Comparison of ENCODE assay signal across 18 cellular contexts in genomic region chr2:188693771-188694170, GRCh38.
DNase-seq lines count a peak whose midpoint lies in the region; ATAC-seq, FAIRE-seq and TF ChIP-seq lines count a peak whose summit lies in the region.
"Had no signal": no experiment of that assay in that cellular context is flagged by ENCODE, and none has a peak within 500 bp of the region (broad histone marks: within the 10 kb centered on the region; RNA-seq: fewer than 3 reads in every experiment).

No MANE protein-coding gene starts in this region.

- CTCF ChIA-PET in IMR-90 (lab: Yijun Ruan, JAX), result interaction anchor here (1.0 kb wide), 1 partner anchor 283 kb away, joined by 3 read pairs; no protein-coding TSS in a partner anchor
- CTCF ChIA-PET in H1 (lab: Charles Lee; ENCODE audit: partially characterized antibody), result no interaction called here

- no peak overlapping the region for H2BK12ac ChIP-seq in H1 (ENCODE audit: low read depth, low read length)

- no peaks in the 10 kb centered on the region for H3K79me1 ChIP-seq in IMR-90 (ENCODE audit: low read depth in 1 of 2, low read length in 2 of 2)
- H3K79me1 ChIP-seq in H1 (ENCODE audit: low read depth, low read length), result no peaks in the 10 kb centered on the region
- no peaks in the 10 kb centered on the region for H3K79me1 ChIP-seq in mesendoderm (ENCODE audit: low read length)

- no peak overlapping the region for H4K91ac ChIP-seq in IMR-90 (ENCODE audit: insufficient read depth, low read depth, low read length)
- H4K91ac ChIP-seq in H1 (replicated peaks; ENCODE audit: insufficient read length, low read length), result no peak overlapping the region

- H2BK120ac ChIP-seq in IMR-90 (ENCODE audit: low read depth, low read length) (no peak overlapping the region), H1 (replicated peaks; ENCODE audit: low read depth, low read length) (no peak overlapping the region), mesendoderm (ENCODE audit: low read depth, low read length) (no peak overlapping the region)

- no peak for TF ChIP-seq RAD21 in IMR-90 (IDR thresholded peaks at IDR 0.05; ENCODE audit: low read length)
- no peak for TF ChIP-seq RAD21 in H1 (IDR thresholded peaks at IDR 0.05 in 1 of 2, conservative IDR thresholded peaks at IDR 0.05 in 1 of 2; ENCODE audit: low read depth in 2 of 2, low read length in 2 of 2)

- H3K14ac ChIP-seq in IMR-90 (replicated peaks; ENCODE audit: low read depth, low read length) (no peak overlapping the region), H1 (ENCODE audit: insufficient read length) (no peak overlapping the region)

- TF ChIP-seq CTCF in IMR-90 (conservative IDR thresholded peaks at IDR 0.05; ENCODE audit: low read depth, low read length) (no peak), H1 (IDR thresholded peaks at IDR 0.05; ENCODE audit: control extremely low read depth in 1 of 3, insufficient read depth in 1 of 3, low read depth in 1 of 3, low read length in 3 of 3) (no peak), D721Med (IDR thresholded peaks at IDR 0.05; ENCODE audit: insufficient read depth, missing control alignments) (no peak)

- no peak for TF ChIP-seq EP300 in H1 (IDR thresholded peaks at IDR 0.05; ENCODE audit: borderline replicate concordance in 1 of 2, low read depth in 2 of 2, low read length in 2 of 2)

- H2AK5ac ChIP-seq in IMR-90 (ENCODE audit: low read depth, low read length) (peak overlapping the region; percentile 48), H1 (ENCODE audit: low read depth, low read length) (no peak overlapping the region), mesendoderm (ENCODE audit: low read length) (no peak overlapping the region)

- no CpG with 5 or more reads among the region's 2 CpGs for WGBS in IMR-90 (ENCODE audit: extremely low coverage in 2 of 2, insufficient read length in 1 of 2), 2 experiments
- WGBS in H1 (ENCODE audit: extremely low coverage in 1 of 2, insufficient coverage in 1 of 2, insufficient read length in 1 of 2, insufficient replicate concordance in 2 of 2, low coverage in 1 of 2, low lambda C conversion rate in 2 of 2, missing lambda C conversion rate in 1 of 2), 2 experiments, result 72% methylated on average over 2 of the region's 2 CpGs; no CpG with 5 or more reads in 1 of the 2 experiments
- no CpG with 5 or more reads among the region's 2 CpGs for WGBS in mesendoderm (ENCODE audit: extremely low coverage, insufficient coverage, low lambda C conversion rate)

- H4K20me1 ChIP-seq in IMR-90 (ENCODE audit: insufficient read depth, low read length), result no peaks in the 10 kb centered on the region
- H4K20me1 ChIP-seq in H1 (replicated peaks in 1 of 2; ENCODE audit: control insufficient read depth in 1 of 2, insufficient read depth in 2 of 2, low read length in 2 of 2), result no peaks in the 10 kb centered on the region

- no peak overlapping the region for H2AK9ac ChIP-seq in IMR-90 (replicated peaks; ENCODE audit: low read depth, low read length, poor library complexity)

- H3K79me2 ChIP-seq in H1 (ENCODE audit: control insufficient read depth in 1 of 2, insufficient read depth in 2 of 2, low read length in 2 of 2), result no peaks in the 10 kb centered on the region
- H3K79me2 ChIP-seq in mesendoderm (ENCODE audit: control insufficient read depth, insufficient read depth, low read length), result no peaks in the 10 kb centered on the region

- H2AFZ ChIP-seq in IMR-90 (replicated peaks; ENCODE audit: low read length, poor library complexity) (no peak overlapping the region), H1 (ENCODE audit: low read length) (peak overlapping the region; percentile 96)

- no peak overlapping the region for H3K56ac ChIP-seq in IMR-90 (ENCODE audit: extremely low read depth, insufficient read depth, low read length)
- H3K56ac ChIP-seq in H1 (replicated peaks; ENCODE audit: insufficient read length, low read depth, low read length), result no peak overlapping the region
- no peak overlapping the region for H3K56ac ChIP-seq in mesendoderm (ENCODE audit: low read length)

- H3K9me1 ChIP-seq in IMR-90 (ENCODE audit: insufficient read depth, low read length), result no peaks in the 10 kb centered on the region

- intact Hi-C loops in IMR-90 (cut with micrococcal nuclease), result no loop called here

- in situ Hi-C loops in IMR-90 (cut with MboI; ENCODE audit: low sequenced_read_pairs), result no loop called here

- H2BK5ac ChIP-seq in IMR-90 (ENCODE audit: low read depth, low read length, poor library complexity, severe bottlenecking) (no peak overlapping the region), H1 (ENCODE audit: low read depth, low read length) (no peak overlapping the region), mesendoderm (ENCODE audit: low read length) (no peak overlapping the region)

- BruUV-seq in IMR-90 (replicated peaks; lab: Mats Ljungman, UMichigan), result no TSS peak

- POLR2A ChIA-PET in IMR-90 (lab: Charles Lee; ENCODE audit: unreplicated experiment) (no interaction called here), H1 (lab: Charles Lee; ENCODE audit: partially characterized antibody) (no interaction called here)

- H3K9ac ChIP-seq in IMR-90 (ENCODE audit: low read depth, low read length) (no peak overlapping the region), H1 (replicated peaks in 1 of 4; ENCODE audit: extremely low read depth in 1 of 4, low read depth in 3 of 4, low read length in 3 of 4) (no peak overlapping the region), mesendoderm (ENCODE audit: low read length) (no peak overlapping the region)
- H3K9ac ChIP-seq: KMS-11 had no signal

- FAIRE-seq in H1 (lab: Jason Lieb, UNC) (no peak), D721Med (lab: Jason Lieb, UNC) (no peak)
- FAIRE-seq: A204.1, H54 had no signal

- no peaks in the 10 kb centered on the region; the same call in 1 of the 2 replicates for H3K27me3 ChIP-seq in IMR-90 (ENCODE audit: control insufficient read depth, insufficient read depth, low read length)
- H3K27me3 ChIP-seq in H1 (replicated peaks in 1 of 4; ENCODE audit: control insufficient read depth in 3 of 4, extremely low read depth in 1 of 4, insufficient read depth in 3 of 4, low read length in 3 of 4), result no peaks in the 10 kb centered on the region
- H3K27me3 ChIP-seq in mesendoderm (ENCODE audit: insufficient read depth, low read length, poor library complexity), result no peaks in the 10 kb centered on the region
- H3K27me3 ChIP-seq: BE2C had no signal

- H4K8ac ChIP-seq in IMR-90 (ENCODE audit: low read depth in 2 of 2, low read length in 2 of 2), result no peak overlapping the region
- H4K8ac ChIP-seq in H1 (ENCODE audit: extremely low read depth, insufficient read depth, low read length), result no peak overlapping the region
- no peak overlapping the region for H4K8ac ChIP-seq in mesendoderm (ENCODE audit: low read depth, low read length)

- no peak overlapping the region for H3K23ac ChIP-seq in IMR-90 (ENCODE audit: low read depth, low read length)
- H3K23ac ChIP-seq in H1 (ENCODE audit: insufficient read length), result no peak overlapping the region
- no peak overlapping the region for H3K23ac ChIP-seq in mesendoderm (ENCODE audit: low read length)

- no peak for ATAC-seq in IMR-90 (ENCODE audit: low read depth)

- no peak overlapping the region for H3K4ac ChIP-seq in IMR-90 (ENCODE audit: low read depth, low read length)
- no peak overlapping the region for H3K4ac ChIP-seq in H1 (replicated peaks; ENCODE audit: insufficient read length, low read depth, low read length)
- peak overlapping the region; percentile 3 for H3K4ac ChIP-seq in mesendoderm (ENCODE audit: low read depth, low read length)

- no peaks in the 10 kb centered on the region for H3K36me3 ChIP-seq in IMR-90 (ENCODE audit: control insufficient read depth, insufficient read depth, low read length)
- H3K36me3 ChIP-seq in H1 (ENCODE audit: control insufficient read depth in 2 of 4, insufficient read depth in 4 of 4, low read length in 3 of 4), result no peaks in the 10 kb centered on the region
- no peaks in the 10 kb centered on the region for H3K36me3 ChIP-seq in mesendoderm (ENCODE audit: control insufficient read depth, insufficient read depth, low read length)
- H3K36me3 ChIP-seq: BE2C had no signal

- no peaks in the 10 kb centered on the region for H3K9me3 ChIP-seq in IMR-90 (ENCODE audit: control insufficient read depth, insufficient read depth, low read length)
- no peaks in the 10 kb centered on the region for H3K9me3 ChIP-seq in H1 (ENCODE audit: insufficient read depth in 2 of 2, low read depth in 1 of 2, low read length in 1 of 2)
- H3K9me3 ChIP-seq: BE2C had no signal

- H3K4me1 ChIP-seq in IMR-90 (ENCODE audit: control insufficient read depth, insufficient read depth, low read length) (no peaks in the 10 kb centered on the region), H1 (replicated peaks in 1 of 4; ENCODE audit: control insufficient read depth in 3 of 4, insufficient read depth in 4 of 4, low read length in 3 of 4) (peaks cover 0 to 10% (median 5%) of the 10 kb centered on the region in 4 experiments; a peak in 4 of 7 replicates), mesendoderm (ENCODE audit: control insufficient read depth, low read depth, low read length) (no peaks in the 10 kb centered on the region)
- H3K4me1 ChIP-seq: BE2C, Caco-2 had no signal

- no peak overlapping the region for H4K5ac ChIP-seq in IMR-90 (ENCODE audit: low read depth, low read length)
- no peak overlapping the region for H4K5ac ChIP-seq in H1 (ENCODE audit: insufficient read length, low read depth, low read length)
- no peak overlapping the region for H4K5ac ChIP-seq in mesendoderm (ENCODE audit: low read length)

- H2BK15ac ChIP-seq in IMR-90 (ENCODE audit: low read depth, low read length), result no peak overlapping the region
- no peak overlapping the region for H2BK15ac ChIP-seq in H1 (ENCODE audit: low read length)
- H2BK15ac ChIP-seq in mesendoderm (replicated peaks; ENCODE audit: low read depth), result no peak overlapping the region

- H3K27ac ChIP-seq in IMR-90 (ENCODE audit: insufficient read depth, low read length) (no peak overlapping the region), H1 (ENCODE audit: low read depth, low read length) (no peak overlapping the region), mesendoderm (ENCODE audit: low read depth, low read length) (no peak overlapping the region)
- H3K27ac ChIP-seq: KMS-11 had no signal

- DNase-seq in IMR-90, result no peak
- no peak for DNase-seq in H1 (ENCODE audit: low read depth in 1 of 2, low spot score in 2 of 2)
- no peak for DNase-seq in mesendoderm
- no peak for DNase-seq in COR-L47 (lab: John Stamatoyannopoulos, UW)
- no peak for DNase-seq in NCI-H1105 treated with DMSO at 0.1 percent for 48 hours (lab: John Stamatoyannopoulos, UW)
- DNase-seq in D721Med (ENCODE audit: insufficient read length, low spot score), result no peak
- DNase-seq in DMS153 (lab: John Stamatoyannopoulos, UW), result no peak
- DNase-seq: ACHN; BE2C; C1 segment of cervical spinal cord; CD4-positive, CD25-positive, alpha-beta regulatory T cell; CD8-positive, alpha-beta memory T cell; DMS79 treated with DMSO at 0.1 percent for 48 hours; GF-D8 had no signal

- dilution Hi-C loops in IMR-90 (cut with HindIII; ENCODE audit: low sequenced_read_pairs, unreplicated experiment), result no loop called here

- H2BK20ac ChIP-seq in IMR-90 (ENCODE audit: low read depth, low read length) (no peak overlapping the region), H1 (ENCODE audit: low read length) (no peak overlapping the region)

- H3K4me2 ChIP-seq in IMR-90 (ENCODE audit: low read depth, low read length) (no peak overlapping the region), H1 (ENCODE audit: insufficient read depth in 1 of 2, low read depth in 2 of 2, low read length in 2 of 2) (no peak overlapping the region), mesendoderm (ENCODE audit: low read length) (no peak overlapping the region)
- H3K4me2 ChIP-seq: KMS-11 had no signal

- H3K23me2 ChIP-seq in H1 (ENCODE audit: low read depth, low read length), result no peaks in the 10 kb centered on the region

- H3K18ac ChIP-seq in IMR-90 (ENCODE audit: low read depth, low read length), result no peak overlapping the region
- no peak overlapping the region for H3K18ac ChIP-seq in H1 (ENCODE audit: extremely low read depth, low read length)
- no peak overlapping the region for H3K18ac ChIP-seq in mesendoderm (ENCODE audit: low read length)

- TF ChIP-seq POLR2A in IMR-90 (IDR thresholded peaks at IDR 0.05; ENCODE audit: low read depth, low read length) (no peak), H1 (IDR thresholded peaks at IDR 0.05; ENCODE audit: control extremely low read depth in 1 of 2, low read depth in 2 of 2, low read length in 2 of 2) (no peak)

- H3K4me3 ChIP-seq in IMR-90 (ENCODE audit: insufficient read depth, low read depth, low read length) (no peak overlapping the region), H1 (ENCODE audit: extremely low read depth in 1 of 4, insufficient read depth in 2 of 4, low read depth in 3 of 4, low read length in 4 of 4) (no peak overlapping the region), mesendoderm (ENCODE audit: low read length) (no peak overlapping the region)
